In genomic region chr7:22900784-22901183, GRCh38 we compare ENCODE assay signal across 17 cellular contexts.
"Had no signal": no experiment of that assay in that cellular context is flagged by ENCODE, and none has a peak within 500 bp of the region (broad histone marks: within the 10 kb centered on the region; RNA-seq: fewer than 3 reads in every experiment).

No MANE protein-coding gene starts in this region.

- H3K4me1 ChIP-seq: Peyer's patch, SJSA1 had no signal

- H3K4me3 ChIP-seq: cardiac muscle cell, Peyer's patch, SJSA1 had no signal

- DNase-seq: activated CD4-positive, alpha-beta memory T cell treated with anti-CD3 and anti-CD28 coated beads for 36 hours; activated CD4-positive, alpha-beta T cell treated with anti-CD3 and anti-CD28 coated beads for 1 hour; activated CD4-positive, alpha-beta T cell treated with anti-CD3 and anti-CD28 coated beads, Interleukin-2, amount 10 ng/mL, durations not matched to agents 7 days and 5 days; activated CD8-positive, alpha-beta memory T cell treated with anti-CD3 and anti-CD28 coated beads for 24 hours; activated effector memory CD4-positive, alpha-beta T cell treated with anti-CD3 and anti-CD28 coated beads, Interleukin-2, amount 50 U/mL, for 16 hours; activated naive CD4-positive, alpha-beta T cell treated with Interleukin-2 at 50 U/mL for 16 hours; activated naive CD8-positive, alpha-beta T cell treated with anti-CD3 and anti-CD28 coated beads, Interleukin-2, amount 50 U/mL, for 24 hours; activated T-cell treated with anti-CD3 and anti-CD28 coated beads, Interleukin-2, amount 50 U/mL, for 4 hours; amniotic stem cell; KG1; NCI-H146; NCI-H187 treated with DMSO at 0.1 percent for 48 hours; NCI-H446; NCI-H524 treated with DMSO at 0.1 percent for 48 hours; Peyer's patch had no signal

- H3K36me3 ChIP-seq: cardiac muscle cell, Peyer's patch, SJSA1 had no signal

- H3K9me3 ChIP-seq: Peyer's patch, SJSA1 had no signal

- H3K27me3 ChIP-seq: cardiac muscle cell, Peyer's patch, SJSA1 had no signal

- H3K27ac ChIP-seq: cardiac muscle cell, Peyer's patch, SJSA1 had no signal
